Comparison of ENCODE assay signal across 8 cellular contexts in the genomic region with DNA sequence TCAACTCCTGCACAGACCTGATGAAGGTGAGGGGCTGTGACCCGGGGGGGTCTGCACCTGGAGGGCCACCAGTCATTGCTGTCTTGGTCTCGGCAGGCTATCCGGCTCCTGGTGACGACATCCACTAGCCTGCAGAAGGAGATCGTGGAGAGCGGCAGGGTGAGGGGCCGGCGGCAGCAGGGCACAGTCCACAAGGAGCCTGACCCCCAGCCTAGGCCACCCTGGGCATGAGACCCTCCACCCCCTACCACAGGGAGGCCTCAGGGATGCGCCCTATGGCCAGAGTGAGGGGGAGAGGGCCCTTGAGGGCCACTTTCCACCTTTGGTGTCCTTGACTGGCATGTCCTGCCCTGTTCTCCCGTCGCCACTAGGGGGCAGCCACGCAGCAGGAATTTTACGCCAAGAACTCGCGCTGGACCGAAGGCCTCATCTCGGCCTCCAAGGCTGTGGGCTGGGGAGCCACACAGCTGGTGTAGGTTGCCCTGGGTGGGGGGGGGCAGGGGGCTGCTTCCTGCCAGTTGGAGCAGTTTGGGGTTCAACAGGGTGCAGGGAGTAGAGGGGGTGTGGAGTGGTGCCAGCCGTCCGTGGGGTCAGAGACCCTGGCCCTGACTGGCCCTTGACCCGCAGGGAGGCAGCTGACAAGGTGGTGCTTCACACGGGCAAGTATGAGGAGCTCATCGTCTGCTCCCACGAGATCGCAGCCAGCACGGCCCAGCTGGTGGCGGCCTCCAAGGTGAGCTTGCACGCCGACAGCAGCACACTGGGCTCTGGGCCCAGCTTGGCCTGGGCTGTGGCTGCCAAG. TPM values are rescaled to one million over a fixed set of nuclear protein-coding genes. Genes with fewer than 3 reads are reported as not detected.
DNase-seq lines count a peak whose midpoint lies in the region; ATAC-seq lines count a peak whose summit lies in the region.

No MANE protein-coding gene starts in this region.

- intact Hi-C loops in left colon (cut with DNase I, micrococcal nuclease) = loop anchor here in 1 of 2 donors (5.0 kb wide), 1 partner anchor 92 kb away; no protein-coding TSS in a partner anchor

- ATAC-seq in GM21723 (IDR thresholded peaks at IDR 0.05; ENCODE audit: unreplicated experiment) (peak; percentile 56), left colon (peak; percentile 42)

- peak; percentile 90 for DNase-seq in AG20443 (ENCODE audit: low spot score)
- peak; percentile 43 for DNase-seq in NCI-H226
- DNase-seq in activated CD4-positive, alpha-beta T cell treated with anti-CD3 and anti-CD28 coated beads for 4 hours = peak; percentile 76 to 84
- peak; percentile 85 for DNase-seq in cerebellar cortex (ENCODE audit: low spot score)
- DNase-seq in left colon = peak; percentile 78 to 89
- peak; percentile 87 for DNase-seq in stimulated activated CD4-positive, alpha-beta T cell treated with anti-CD3 and anti-CD28 coated beads, Interleukin-4, amount 100 ng/mL, for 24 hours
- no peak for DNase-seq in middle frontal gyrus (ENCODE audit: extremely low spot score, low spot score)

RNA-seq across cellular contexts. Expression of gene HIP1R, which starts 25.0 kb away (rescaled TPM):
- total RNA-seq in left colon = 10 to 100 TPM; 62.3 to 66.4 TPM

RNA-seq across cellular contexts. Expression of gene VPS37B, which starts 35.7 kb away (rescaled TPM):
- total RNA-seq in left colon = 10 to 100 TPM; 66.4 to 86.7 TPM
